Comparison of ENCODE assay signal across 8 cellular contexts in genomic region chr1:41783189-41783639, GRCh38.
A peak's percentile ranks its signal among the peaks of the same experiment; 100 is the strongest.
DNase-seq lines count a peak whose midpoint lies in the region; ATAC-seq and TF ChIP-seq lines count a peak whose summit lies in the region.

No MANE protein-coding gene starts in this region.

- ATAC-seq in sciatic nerve = peak; percentile 36
- ATAC-seq in HG02970 (IDR thresholded peaks at IDR 0.05; ENCODE audit: low FRiP score, unreplicated experiment) = no peak
- ATAC-seq in GM23338 = no peak
- no peak for ATAC-seq in HG02759 (IDR thresholded peaks at IDR 0.05; ENCODE audit: unreplicated experiment)

- no peak for TF ChIP-seq CTCF in GM23338 (conservative IDR thresholded peaks at IDR 0.05; ENCODE audit: low read depth in 2 of 2)

- no peaks in the 10 kb centered on the region for H3K36me3 ChIP-seq in GM23338 (ENCODE audit: insufficient read depth)

- H3K27ac Mint-ChIP-seq in GM23338 = no peak overlapping the region

- no peak overlapping the region for H2AFZ ChIP-seq in GM23338

- H4K20me1 ChIP-seq in GM23338 (replicated peaks; ENCODE audit: insufficient read depth) = no peaks in the 10 kb centered on the region

- peaks cover 10% of the 10 kb centered on the region; the same call in 2 of the 3 replicates for H3K4me1 Mint-ChIP-seq in GM23338

- H3K4me3 Mint-ChIP-seq in GM23338 = no peak overlapping the region

- peaks cover 8% of the 10 kb centered on the region for H3K27me3 Mint-ChIP-seq in GM23338 (ENCODE audit: insufficient read depth, low read depth, poor library complexity)

- no peaks in the 10 kb centered on the region for H3K36me3 Mint-ChIP-seq in GM23338 (ENCODE audit: low read depth)

- H3K79me2 ChIP-seq in GM23338 (replicated peaks; ENCODE audit: insufficient read depth) = no peaks in the 10 kb centered on the region

- H3K27me3 ChIP-seq in GM23338 (ENCODE audit: insufficient read depth) = no peaks in the 10 kb centered on the region

- no peak overlapping the region for H3K4me2 ChIP-seq in GM23338

- H3K9me2 ChIP-seq in GM23338 (ENCODE audit: insufficient read depth) = no peaks in the 10 kb centered on the region

- DNase-seq in ELR (ENCODE audit: low read depth) (peak; percentile 95), NCI-H345 (lab: John Stamatoyannopoulos, UW) (peak; percentile 55), dermis blood vessel endothelial cell (peak; percentile 60), sciatic nerve (ENCODE audit: low spot score) (no peak), KG1 (lab: John Stamatoyannopoulos, UW) (no peak), GM23338 (ENCODE audit: low spot score) (no peak)

- no peak overlapping the region for H3K27ac ChIP-seq in GM23338 (ENCODE audit: low read depth)

- intact Hi-C loops in sciatic nerve (cut with DNase I) = no loop called here

- peaks cover 3% of the 10 kb centered on the region; the same call in 2 of the 3 replicates for H3K9me3 Mint-ChIP-seq in GM23338

- H3K4me3 ChIP-seq in GM23338 = no peak overlapping the region

- H3K4me1 ChIP-seq in GM23338 (ENCODE audit: insufficient read depth) = no peaks in the 10 kb centered on the region

- no peaks in the 10 kb centered on the region for H3F3A ChIP-seq in GM23338 (replicated peaks; ENCODE audit: low read depth)

TF ChIP-seq in GM23338, 12 proteins besides CTCF, POLR2A, EP300 and RAD21:
- TF ChIP-seq EZH2 (IDR thresholded peaks at IDR 0.05; ENCODE audit: low read depth, unreplicated experiment) = no peak

Comparison
In these comparisons a context has a peak if more than half of its experiments do, and no peak if none do; other contexts are left out.
1. DNase-seq: peak in ELR (single experiment), NCI-H345 (single experiment) and dermis blood vessel endothelial cell (single experiment); none in sciatic nerve (single experiment), KG1 (single experiment) and GM23338 (single experiment).